ENCODE assay signal across 16 cellular contexts in the genomic region with DNA sequence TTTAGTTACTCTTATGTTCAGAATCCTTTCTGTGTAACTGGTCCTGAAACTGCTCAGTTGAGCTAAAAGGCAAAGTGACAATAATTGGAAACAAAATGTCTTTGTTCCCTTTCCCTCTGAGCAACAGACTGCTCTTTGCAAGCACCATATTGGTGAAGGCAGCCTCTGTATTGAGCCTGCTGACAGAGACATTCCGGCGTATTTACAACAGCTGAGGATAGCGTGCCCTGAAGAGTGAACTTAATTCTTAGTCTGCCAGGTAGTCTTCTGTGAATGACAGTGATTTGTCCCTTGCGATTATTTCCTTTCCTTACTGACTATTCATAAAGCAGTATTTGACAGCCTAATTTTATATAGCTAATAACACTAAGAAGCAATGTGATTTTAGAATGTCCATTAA.
DNase-seq lines count a peak whose midpoint lies in the region; TF ChIP-seq lines count a peak whose summit lies in the region.
"Had no signal": no experiment of that assay in that cellular context is flagged by ENCODE, and none has a peak within 500 bp of the region (broad histone marks: within the 10 kb centered on the region; RNA-seq: fewer than 3 reads in every experiment).

No MANE protein-coding gene starts in this region.

- TF ChIP-seq RAD21 in neural cell (conservative IDR thresholded peaks at IDR 0.05) = no peak

- no peaks in the 10 kb centered on the region for H3K4me1 Mint-ChIP-seq in activated naive CD4-positive, alpha-beta T cell treated with anti-CD3 and anti-CD28 coated beads, Interleukin-2, amount 10 ng/mL, durations not matched to agents 7 days and 5 days
- H3K4me1 Mint-ChIP-seq: CD4-positive, CD25-positive, alpha-beta regulatory T cell; CD8-positive, alpha-beta memory T cell had no signal

- peak overlapping the region; percentile 58 for H3K27ac ChIP-seq in neural cell (ENCODE audit: low read length)
- H3K27ac ChIP-seq: 22Rv1, A549, GM23248 had no signal

- H3F3A ChIP-seq in neural cell (ENCODE audit: insufficient read depth, low read length, poor library complexity, severe bottlenecking) = no peaks in the 10 kb centered on the region

- no peaks in the 10 kb centered on the region for H3K36me3 Mint-ChIP-seq in activated naive CD4-positive, alpha-beta T cell treated with anti-CD3 and anti-CD28 coated beads, Interleukin-2, amount 10 ng/mL, durations not matched to agents 7 days and 5 days
- H3K36me3 Mint-ChIP-seq: CD4-positive, CD25-positive, alpha-beta regulatory T cell; CD8-positive, alpha-beta memory T cell had no signal

- no peaks in the 10 kb centered on the region for H3K9me3 Mint-ChIP-seq in activated naive CD4-positive, alpha-beta T cell treated with anti-CD3 and anti-CD28 coated beads, Interleukin-2, amount 10 ng/mL, durations not matched to agents 7 days and 5 days
- H3K9me3 Mint-ChIP-seq: CD8-positive, alpha-beta memory T cell had no signal

- H3K79me2 ChIP-seq in neural cell (replicated peaks; ENCODE audit: insufficient read depth, low read length) = no peaks in the 10 kb centered on the region

- no peak overlapping the region for H3K27ac Mint-ChIP-seq in activated naive CD4-positive, alpha-beta T cell treated with anti-CD3 and anti-CD28 coated beads, Interleukin-2, amount 10 ng/mL, durations not matched to agents 7 days and 5 days
- H3K27ac Mint-ChIP-seq: CD4-positive, CD25-positive, alpha-beta regulatory T cell; CD8-positive, alpha-beta memory T cell had no signal

- CTCF ChIA-PET in activated naive CD4-positive, alpha-beta T cell treated with anti-CD3 and anti-CD28 coated beads, Interleukin-2, amount 10 ng/mL, durations not matched to agents 7 days and 5 days (lab: Charles Lee) = no interaction called here

- H2AFZ ChIP-seq in neural cell (ENCODE audit: low read depth, low read length) = no peak overlapping the region
- H2AFZ ChIP-seq: GM23248 had no signal

- no peaks in the 10 kb centered on the region for H3K27me3 Mint-ChIP-seq in activated naive CD4-positive, alpha-beta T cell treated with anti-CD3 and anti-CD28 coated beads, Interleukin-2, amount 10 ng/mL, durations not matched to agents 7 days and 5 days
- H3K27me3 Mint-ChIP-seq: CD4-positive, CD25-positive, alpha-beta regulatory T cell; CD8-positive, alpha-beta memory T cell had no signal

- H3K27me3 ChIP-seq in neural cell (ENCODE audit: insufficient read depth, low read depth, low read length) = no peaks in the 10 kb centered on the region
- H3K27me3 ChIP-seq: BE2C had no signal

- no peaks in the 10 kb centered on the region for H3K36me3 ChIP-seq in neural cell (ENCODE audit: insufficient read depth, low read length)
- H3K36me3 ChIP-seq: BE2C, HAP-1 had no signal

- no peaks in the 10 kb centered on the region for H3K9me2 ChIP-seq in neural cell (ENCODE audit: insufficient read depth, low read length)

- H3K4me3 ChIP-seq in neural cell (ENCODE audit: low read length) = peak overlapping the region; percentile 32
- H3K4me3 ChIP-seq: A549, GM23248, HAP-1 had no signal

- no peak overlapping the region for H3K4me2 ChIP-seq in neural cell (ENCODE audit: low read length)
- H3K4me2 ChIP-seq: A549 had no signal

- no peaks in the 10 kb centered on the region for H4K20me1 ChIP-seq in neural cell (ENCODE audit: insufficient read depth)

- H3K9ac ChIP-seq in neural cell (ENCODE audit: low read length) = no peak overlapping the region
- H3K9ac ChIP-seq: GM23248 had no signal

- peak; percentile 13 for DNase-seq in Ammon's horn (ENCODE audit: low spot score)
- peak; percentile 45 for DNase-seq in globus pallidus (ENCODE audit: low spot score)
- peak; percentile 85 for DNase-seq in pons (ENCODE audit: low spot score)
- DNase-seq in activated naive CD4-positive, alpha-beta T cell treated with anti-CD3 and anti-CD28 coated beads, Interleukin-2, amount 10 ng/mL, durations not matched to agents 7 days and 5 days = no peak
- DNase-seq in NCI-H345 treated with DMSO at 0.1 percent for 48 hours (lab: John Stamatoyannopoulos, UW; ENCODE audit: unreplicated experiment) = no peak
- no peak for DNase-seq in SHP77 treated with DMSO at 0.1 percent for 48 hours (lab: John Stamatoyannopoulos, UW)
- DNase-seq: BE2C; C1 segment of cervical spinal cord; Caco-2; CD4-positive, CD25-positive, alpha-beta regulatory T cell; CD8-positive, alpha-beta memory T cell; GM23248 had no signal

- H3K4me3 Mint-ChIP-seq in activated naive CD4-positive, alpha-beta T cell treated with anti-CD3 and anti-CD28 coated beads, Interleukin-2, amount 10 ng/mL, durations not matched to agents 7 days and 5 days = no peak overlapping the region
- H3K4me3 Mint-ChIP-seq: CD4-positive, CD25-positive, alpha-beta regulatory T cell; CD8-positive, alpha-beta memory T cell had no signal

- TF ChIP-seq CTCF in neural cell (IDR thresholded peaks at IDR 0.05; ENCODE audit: poor library complexity, severe bottlenecking) = no peak

- no peaks in the 10 kb centered on the region for H3K9me3 ChIP-seq in neural cell (ENCODE audit: low read length)
- H3K9me3 ChIP-seq: A549, BE2C, Caco-2, HAP-1 had no signal

- peak; percentile 86 for TF ChIP-seq EP300 in neural cell (conservative IDR thresholded peaks at IDR 0.05; ENCODE audit: poor library complexity, severe bottlenecking)

TF ChIP-seq in neural cell, 6 proteins besides CTCF, POLR2A, EP300 and RAD21:
- TF ChIP-seq POLR2AphosphoS5 (IDR thresholded peaks at IDR 0.05) (peak; percentile 61), MXI1 (conservative IDR thresholded peaks at IDR 0.05; ENCODE audit: poor library complexity, severe bottlenecking) (no peak), EZH2 (IDR thresholded peaks at IDR 0.05; ENCODE audit: borderline replicate concordance, insufficient read depth, low read length, poor library complexity, severe bottlenecking) (no peak), SMC3 (conservative IDR thresholded peaks at IDR 0.05; ENCODE audit: poor library complexity) (no peak), TAF1 (IDR thresholded peaks at IDR 0.05; ENCODE audit: low read depth) (no peak)
- TF ChIP-seq, protein P1, sequence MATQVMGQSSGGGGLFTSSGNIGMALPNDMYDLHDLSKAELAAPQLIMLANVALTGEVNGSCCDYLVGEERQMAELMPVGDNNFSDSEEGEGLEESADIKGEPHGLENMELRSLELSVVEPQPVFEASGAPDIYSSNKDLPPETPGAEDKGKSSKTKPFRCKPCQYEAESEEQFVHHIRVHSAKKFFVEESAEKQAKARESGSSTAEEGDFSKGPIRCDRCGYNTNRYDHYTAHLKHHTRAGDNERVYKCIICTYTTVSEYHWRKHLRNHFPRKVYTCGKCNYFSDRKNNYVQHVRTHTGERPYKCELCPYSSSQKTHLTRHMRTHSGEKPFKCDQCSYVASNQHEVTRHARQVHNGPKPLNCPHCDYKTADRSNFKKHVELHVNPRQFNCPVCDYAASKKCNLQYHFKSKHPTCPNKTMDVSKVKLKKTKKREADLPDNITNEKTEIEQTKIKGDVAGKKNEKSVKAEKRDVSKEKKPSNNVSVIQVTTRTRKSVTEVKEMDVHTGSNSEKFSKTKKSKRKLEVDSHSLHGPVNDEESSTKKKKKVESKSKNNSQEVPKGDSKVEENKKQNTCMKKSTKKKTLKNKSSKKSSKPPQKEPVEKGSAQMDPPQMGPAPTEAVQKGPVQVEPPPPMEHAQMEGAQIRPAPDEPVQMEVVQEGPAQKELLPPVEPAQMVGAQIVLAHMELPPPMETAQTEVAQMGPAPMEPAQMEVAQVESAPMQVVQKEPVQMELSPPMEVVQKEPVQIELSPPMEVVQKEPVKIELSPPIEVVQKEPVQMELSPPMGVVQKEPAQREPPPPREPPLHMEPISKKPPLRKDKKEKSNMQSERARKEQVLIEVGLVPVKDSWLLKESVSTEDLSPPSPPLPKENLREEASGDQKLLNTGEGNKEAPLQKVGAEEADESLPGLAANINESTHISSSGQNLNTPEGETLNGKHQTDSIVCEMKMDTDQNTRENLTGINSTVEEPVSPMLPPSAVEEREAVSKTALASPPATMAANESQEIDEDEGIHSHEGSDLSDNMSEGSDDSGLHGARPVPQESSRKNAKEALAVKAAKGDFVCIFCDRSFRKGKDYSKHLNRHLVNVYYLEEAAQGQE (IDR thresholded peaks at IDR 0.05; ENCODE audit: borderline replicate concordance) = no peak
TF ChIP-seq in neural cell: peak in this region for 1.

Comparison
In these comparisons a context has a peak if more than half of its experiments do, and no peak if none do; other contexts are left out.
1. DNase-seq: peak in Ammon's horn (single experiment), globus pallidus (single experiment) and pons (single experiment); none in activated naive CD4-positive, alpha-beta T cell treated with anti-CD3 and anti-CD28 coated beads, Interleukin-2, amount 10 ng/mL, durations not matched to agents 7 days and 5 days (single experiment), NCI-H345 treated with DMSO at 0.1 percent for 48 hours (single experiment) and SHP77 treated with DMSO at 0.1 percent for 48 hours (single experiment).